ENCODE assay signal across 8 cellular contexts in genomic region chr1:6234502-6235295, GRCh38. TPM values are rescaled to one million over a fixed set of nuclear protein-coding genes. Genes with fewer than 3 reads are reported as not detected.
DNase-seq lines count a peak whose midpoint lies in the region; ATAC-seq and TF ChIP-seq lines count a peak whose summit lies in the region.

No MANE protein-coding gene starts in this region.

- no peak for ATAC-seq in CD4-positive, CD25-positive, alpha-beta regulatory T cell (ENCODE audit: low read depth in 2 of 2)
- ATAC-seq in mucosa of descending colon (no peak), GM21619 (IDR thresholded peaks at IDR 0.05; ENCODE audit: unreplicated experiment) (no peak), GM19452 (IDR thresholded peaks at IDR 0.05; ENCODE audit: unreplicated experiment) (no peak)

- H3K4me1 ChIP-seq in CD4-positive, CD25-positive, alpha-beta regulatory T cell (ENCODE audit: control insufficient read depth, insufficient read depth, low read length, poor library complexity, severe bottlenecking) = peaks cover 11% of the 10 kb centered on the region
- H3K4me1 ChIP-seq in breast epithelium = peaks cover 4 to 5% of the 10 kb centered on the region in 2 donors
- peaks cover 11% of the 10 kb centered on the region for H3K4me1 ChIP-seq in mucosa of descending colon (ENCODE audit: low read depth)

- peak overlapping the region; percentile 68 for H3K4me3 ChIP-seq in CD4-positive, CD25-positive, alpha-beta regulatory T cell (ENCODE audit: low read depth, low read length)
- H3K4me3 ChIP-seq in breast epithelium (peak overlapping the region; percentile 64 to 88 (median 81)), mucosa of descending colon (peak overlapping the region; percentile 52)

- H3K36me3 Mint-ChIP-seq in CD4-positive, CD25-positive, alpha-beta regulatory T cell = peaks cover 10% of the 10 kb centered on the region

- H3K9me3 Mint-ChIP-seq in CD4-positive, CD25-positive, alpha-beta regulatory T cell = no peaks in the 10 kb centered on the region

- TF ChIP-seq CTCF in breast epithelium (IDR thresholded peaks at IDR 0.05) (no peak), mucosa of descending colon (IDR thresholded peaks at IDR 0.05) (no peak)

- H3K36me3 ChIP-seq in CD4-positive, CD25-positive, alpha-beta regulatory T cell (ENCODE audit: control insufficient read depth, insufficient read depth, low read length) = peaks cover 32% of the 10 kb centered on the region
- H3K36me3 ChIP-seq in KOPT-K1 (ENCODE audit: insufficient read depth, low read length) (peaks cover 50% of the 10 kb centered on the region), breast epithelium (no peaks in the 10 kb centered on the region), mucosa of descending colon (ENCODE audit: low read depth) (no peaks in the 10 kb centered on the region)

- peak overlapping the region in 2 of 3 donors; percentile 55 to 64 for H3K27ac Mint-ChIP-seq in CD4-positive, CD25-positive, alpha-beta regulatory T cell

- H3K4me1 Mint-ChIP-seq in CD4-positive, CD25-positive, alpha-beta regulatory T cell = peaks cover 0 to 23% (median 12%) of the 10 kb centered on the region in 4 donors

- no peak for TF ChIP-seq POLR2A in breast epithelium (IDR thresholded peaks at IDR 0.05)

- no peak overlapping the region for H3K27ac ChIP-seq in CD4-positive, CD25-positive, alpha-beta regulatory T cell (ENCODE audit: insufficient read depth, low read length, poor library complexity, severe bottlenecking)
- peak overlapping the region; percentile 82 for H3K27ac ChIP-seq in KOPT-K1 (ENCODE audit: low read depth, low read length, poor library complexity, severe bottlenecking)
- H3K27ac ChIP-seq in breast epithelium = no peak overlapping the region

- peaks cover 9% of the 10 kb centered on the region for H3K27me3 Mint-ChIP-seq in CD4-positive, CD25-positive, alpha-beta regulatory T cell

- intact Hi-C loops in breast epithelium (cut with DNase I; ENCODE audit: low total_unique reads) = no loop called here
- intact Hi-C loops in mucosa of descending colon (cut with DNase I, micrococcal nuclease) = no loop called here

- no peak for DNase-seq in CD4-positive, CD25-positive, alpha-beta regulatory T cell
- DNase-seq in breast epithelium (ENCODE audit: low spot score in 2 of 2) = no peak
- no peak for DNase-seq in mucosa of descending colon
- no peak for DNase-seq in NCI-H1092 (lab: John Stamatoyannopoulos, UW)
- no peak for DNase-seq in NCI-H2196 (lab: John Stamatoyannopoulos, UW; ENCODE audit: unreplicated experiment)

- H3K4me3 Mint-ChIP-seq in CD4-positive, CD25-positive, alpha-beta regulatory T cell = peak overlapping the region; percentile 85 to 95 (median 90)

- H3K27me3 ChIP-seq in CD4-positive, CD25-positive, alpha-beta regulatory T cell (ENCODE audit: control insufficient read depth, insufficient read depth, low read length) = peaks cover 1% of the 10 kb centered on the region
- no peaks in the 10 kb centered on the region for H3K27me3 ChIP-seq in breast epithelium

- no peaks in the 10 kb centered on the region for H3K9me3 ChIP-seq in CD4-positive, CD25-positive, alpha-beta regulatory T cell (ENCODE audit: control insufficient read depth in 2 of 2, low read length in 2 of 2)
- no peaks in the 10 kb centered on the region for H3K9me3 ChIP-seq in KOPT-K1 (ENCODE audit: insufficient read depth, low read length, poor library complexity, severe bottlenecking)
- no peaks in the 10 kb centered on the region for H3K9me3 ChIP-seq in breast epithelium
- H3K9me3 ChIP-seq in mucosa of descending colon = no peaks in the 10 kb centered on the region

RNA-seq across cellular contexts. Expression of gene ICMT, which starts 1.1 kb away (rescaled TPM):
- 9.1 TPM for total RNA-seq in CD4-positive, CD25-positive, alpha-beta regulatory T cell
- 10 to 100 TPM; 18.2 to 22.3 (median 19.7) TPM for polyA plus RNA-seq in CD4-positive, CD25-positive, alpha-beta regulatory T cell
- total RNA-seq in breast epithelium (10 to 100 TPM; 54.0 to 61.6 (median 54.7) TPM), mucosa of descending colon (10 to 100 TPM; 50.4 to 72.3 (median 55.8) TPM)

RNA-seq across cellular contexts. Expression of gene HES3, which starts 9.3 kb away (rescaled TPM):
- total RNA-seq in CD4-positive, CD25-positive, alpha-beta regulatory T cell = not detected
- polyA plus RNA-seq in CD4-positive, CD25-positive, alpha-beta regulatory T cell = not detected
- total RNA-seq in breast epithelium (not detected), mucosa of descending colon (not detected)

RNA-seq across cellular contexts. Expression of gene GPR153, which starts 26.2 kb away (rescaled TPM):
- 0.15 TPM for total RNA-seq in CD4-positive, CD25-positive, alpha-beta regulatory T cell
- not detected for polyA plus RNA-seq in CD4-positive, CD25-positive, alpha-beta regulatory T cell
- total RNA-seq in breast epithelium = 10 to 100 TPM in 1 of 3 donors, 1 to 10 TPM in 2; 5.4 to 34.6 (median 6.6) TPM
- 10 to 100 TPM; 20.2 to 28.3 (median 20.4) TPM for total RNA-seq in mucosa of descending colon

RNA-seq across cellular contexts. Expression of gene RNF207, which starts 28.8 kb away (rescaled TPM):
- total RNA-seq in CD4-positive, CD25-positive, alpha-beta regulatory T cell = 8.4 TPM
- under 1 TPM; 0.08 to 0.52 (median 0.40) TPM for polyA plus RNA-seq in CD4-positive, CD25-positive, alpha-beta regulatory T cell
- 10 to 100 TPM in 2 of 3 donors, 1 to 10 TPM in 1; 2.7 to 32.4 (median 29.9) TPM for total RNA-seq in breast epithelium
- total RNA-seq in mucosa of descending colon = 10 to 100 TPM; 35.4 to 63.9 (median 35.9) TPM

RNA-seq across cellular contexts. Expression of gene RPL22, which starts 35.3 kb away (rescaled TPM):
- 405 TPM for total RNA-seq in CD4-positive, CD25-positive, alpha-beta regulatory T cell
- polyA plus RNA-seq in CD4-positive, CD25-positive, alpha-beta regulatory T cell = 100 to 1,000 TPM; 152 to 238 (median 191) TPM
- total RNA-seq in breast epithelium (100 to 1,000 TPM; 210 to 329 (median 306) TPM), mucosa of descending colon (100 to 1,000 TPM; 349 to 387 (median 350) TPM)
